Comparison of ENCODE assay signal across 22 cellular contexts in genomic region chr6:21295846-21296245, GRCh38.
"Had no signal": no experiment of that assay in that cellular context is flagged by ENCODE, and none has a peak within 500 bp of the region (broad histone marks: within the 10 kb centered on the region; RNA-seq: fewer than 3 reads in every experiment).

No MANE protein-coding gene starts in this region.

- DNase-seq: dermis blood vessel endothelial cell; erythroblast; foreskin keratinocyte; kidney; left cardiac atrium; left ventricle myocardium inferior; lower lobe of right lung; midbrain; naive B cell; nephron progenitor cell; posterior cingulate gyrus; right cardiac atrium; small intestine; stimulated activated CD4-positive, alpha-beta T cell treated with anti-CD3 and anti-CD28 coated beads, Interleukin-12 subunit alpha, Interleukin-12 subunit beta, amount 100 ng/mL, for 4 hours; stimulated activated naive CD4-positive, alpha-beta T cell; stomach; substantia nigra; transverse colon had no signal

- H3K27ac ChIP-seq: foreskin keratinocyte, left ventricle myocardium inferior, lower lobe of right lung, stomach, thoracic aorta, transverse colon had no signal

- H3K4me1 Mint-ChIP-seq: memory B cell, naive B cell had no signal

- H3K36me3 Mint-ChIP-seq: memory B cell had no signal

- H3K4me1 ChIP-seq: foreskin keratinocyte, left ventricle myocardium inferior, lower lobe of right lung, stomach, transverse colon had no signal

- H3K4me3 Mint-ChIP-seq: memory B cell, naive B cell, nephron progenitor cell had no signal

- H3K27me3 ChIP-seq: foreskin keratinocyte, stomach, transverse colon had no signal

- H3K4me3 ChIP-seq: left ventricle myocardium inferior, lower lobe of right lung, stomach, thoracic aorta, transverse colon had no signal

- H3K27ac Mint-ChIP-seq: memory B cell, nephron progenitor cell had no signal

- FAIRE-seq: colon, endothelial cell of umbilical vein, kidney, small intestine had no signal

- H3K36me3 ChIP-seq: left ventricle myocardium inferior, lower lobe of right lung, stomach, thoracic aorta, transverse colon had no signal

- ATAC-seq: foreskin keratinocyte, left cardiac atrium, lower lobe of right lung, right cardiac atrium had no signal

- H3K9me3 ChIP-seq: lower lobe of right lung, transverse colon had no signal
